In genomic region chr3:63707731-63708130, GRCh38 we compare ENCODE assay signal across 27 cellular contexts. TPM values are rescaled to one million over a fixed set of nuclear protein-coding genes. Genes with fewer than 3 reads are reported as not detected.
DNase-seq lines count a peak whose midpoint lies in the region; ATAC-seq, FAIRE-seq and TF ChIP-seq lines count a peak whose summit lies in the region.
"Had no signal": no experiment of that assay in that cellular context is flagged by ENCODE, and none has a peak within 500 bp of the region (broad histone marks: within the 10 kb centered on the region; RNA-seq: fewer than 3 reads in every experiment).

No MANE protein-coding gene starts in this region.

- CTCF ChIA-PET in HepG2 (lab: Yijun Ruan, JAX; ENCODE audit: low intra/inter-chr PET ratio, low total read pairs) = no interaction called here

- H3K4me1 Mint-ChIP-seq in neural progenitor cell = no peaks in the 10 kb centered on the region
- no peaks in the 10 kb centered on the region for H3K4me1 Mint-ChIP-seq in stimulated activated naive CD8-positive, alpha-beta T cell treated with anti-CD3 and anti-CD28 coated beads, Interleukin-15, amount 100 ng/mL, for 72 hours
- H3K4me1 Mint-ChIP-seq: CD4-positive, alpha-beta memory T cell; GM23338; H9 had no signal

- H3K27ac ChIP-seq in liver (ENCODE audit: low read depth in 1 of 2, low read length in 2 of 2) = no peak overlapping the region
- H3K27ac ChIP-seq in HepG2 (ENCODE audit: extremely low read length, insufficient read depth, low read length) = no peak overlapping the region
- no peak overlapping the region for H3K27ac ChIP-seq in neural progenitor cell
- peak overlapping the region; percentile 61 for H3K27ac ChIP-seq in subcutaneous abdominal adipose tissue (ENCODE audit: low read depth, low read length)
- H3K27ac ChIP-seq: A549 had no signal

- peaks cover 2% of the 10 kb centered on the region for H3K27me3 Mint-ChIP-seq in neural progenitor cell (ENCODE audit: insufficient read depth, low read depth)
- no peaks in the 10 kb centered on the region for H3K27me3 Mint-ChIP-seq in stimulated activated naive CD8-positive, alpha-beta T cell treated with anti-CD3 and anti-CD28 coated beads, Interleukin-15, amount 100 ng/mL, for 72 hours

- H3F3A ChIP-seq in neural progenitor cell (ENCODE audit: low read depth) = no peaks in the 10 kb centered on the region

- POLR2A ChIA-PET in HepG2 (lab: Yijun Ruan, JAX) = no interaction called here

- no peaks in the 10 kb centered on the region for H3K36me3 Mint-ChIP-seq in neural progenitor cell
- H3K36me3 Mint-ChIP-seq: CD4-positive, alpha-beta memory T cell had no signal

- intact Hi-C loops in HepG2 (cut with micrococcal nuclease; ENCODE audit: unreplicated experiment) = no loop called here

- no peak overlapping the region for H3K4me3 Mint-ChIP-seq in neural progenitor cell
- H3K4me3 Mint-ChIP-seq in stimulated activated naive CD8-positive, alpha-beta T cell treated with anti-CD3 and anti-CD28 coated beads, Interleukin-15, amount 100 ng/mL, for 72 hours = no peak overlapping the region
- H3K4me3 Mint-ChIP-seq: CD4-positive, alpha-beta memory T cell; GM23338; H9 had no signal

- ATAC-seq in HepG2 = no peak
- ATAC-seq in stimulated activated naive CD8-positive, alpha-beta T cell treated with anti-CD3 and anti-CD28 coated beads, Interleukin-15, amount 100 ng/mL, for 72 hours = no peak
- ATAC-seq: A549, GM23338, HCT116 had no signal

- no peak for FAIRE-seq in HepG2 (lab: Jason Lieb, UNC)
- FAIRE-seq: A549, GM12891, GM18507 had no signal

- no peak overlapping the region for H2AFZ ChIP-seq in HepG2 (ENCODE audit: low read length)
- H2AFZ ChIP-seq in neural progenitor cell (replicated peaks) = peak overlapping the region; percentile 57

- H3K9me3 Mint-ChIP-seq in neural progenitor cell = no peaks in the 10 kb centered on the region
- H3K9me3 Mint-ChIP-seq in stimulated activated naive CD8-positive, alpha-beta T cell treated with anti-CD3 and anti-CD28 coated beads, Interleukin-15, amount 100 ng/mL, for 72 hours = no peaks in the 10 kb centered on the region
- H3K9me3 Mint-ChIP-seq: GM23338, H9 had no signal

- no peak overlapping the region for H3K27ac Mint-ChIP-seq in neural progenitor cell
- no peak overlapping the region for H3K27ac Mint-ChIP-seq in stimulated activated naive CD8-positive, alpha-beta T cell treated with anti-CD3 and anti-CD28 coated beads, Interleukin-15, amount 100 ng/mL, for 72 hours
- H3K27ac Mint-ChIP-seq: CD4-positive, alpha-beta memory T cell; GM23338; H9 had no signal

- DNase-seq in HepG2 (ENCODE audit: low spot score) (no peak), adipocyte (ENCODE audit: low read depth) (no peak), neural progenitor cell (ENCODE audit: low spot score) (no peak), T-helper 1 cell (no peak)
- no peak for DNase-seq in activated effector memory CD4-positive, alpha-beta T cell treated with Interleukin-2 at 50 U/mL for 16 hours
- no peak for DNase-seq in stimulated activated naive CD8-positive, alpha-beta T cell treated with anti-CD3 and anti-CD28 coated beads, Interleukin-15, amount 100 ng/mL, for 72 hours
- DNase-seq: 8988T; ACHN; C1 segment of cervical spinal cord; Calu3; CD4-positive, alpha-beta memory T cell; COR-L47; DMS53; DMS79 treated with DMSO at 0.1 percent for 48 hours; GF-D8; H9 had no signal

- H3K27me3 ChIP-seq in liver (ENCODE audit: control insufficient read depth in 4 of 4, insufficient read depth in 4 of 4, low read length in 3 of 4) (no peaks in the 10 kb centered on the region), HepG2 (ENCODE audit: control insufficient read depth in 1 of 2, insufficient read depth in 2 of 2, low read length in 2 of 2) (no peaks in the 10 kb centered on the region), adipocyte (replicated peaks; ENCODE audit: control insufficient read depth, insufficient read depth, low read length) (no peaks in the 10 kb centered on the region), neural progenitor cell (no peaks in the 10 kb centered on the region), subcutaneous abdominal adipose tissue (ENCODE audit: control insufficient read depth in 5 of 5, insufficient read depth in 4 of 5, low read length in 5 of 5) (no peaks in the 10 kb centered on the region)

- TF ChIP-seq CTCF in liver (IDR thresholded peaks at IDR 0.05; ENCODE audit: low read depth, low read length, missing input control) (no peak), HepG2 (CRISPR knock-in tag; IDR thresholded peaks at IDR 0.05) (no peak), neural progenitor cell (IDR thresholded peaks at IDR 0.05) (no peak)

- TF ChIP-seq EP300 in HepG2 (IDR thresholded peaks at IDR 0.05; ENCODE audit: low read depth in 2 of 2, low read length in 2 of 2) (no peak), HepG2 (CRISPR knock-in tag; IDR thresholded peaks at IDR 0.05; ENCODE audit: borderline replicate concordance) (no peak)

- H3K9ac ChIP-seq in liver (ENCODE audit: low read depth in 1 of 2, low read length in 2 of 2) = no peak overlapping the region
- no peak overlapping the region for H3K9ac ChIP-seq in HepG2 (ENCODE audit: insufficient read depth, low read depth, low read length)
- H3K9ac ChIP-seq in adipocyte (ENCODE audit: low read length) = peak overlapping the region; percentile 69
- H3K9ac ChIP-seq in neural progenitor cell = no peak overlapping the region
- H3K9ac ChIP-seq in subcutaneous abdominal adipose tissue (ENCODE audit: low read length in 5 of 5) = no peak overlapping the region

- H4K20me1 ChIP-seq in HepG2 (ENCODE audit: insufficient read depth, low read length) (no peaks in the 10 kb centered on the region), neural progenitor cell (ENCODE audit: low read depth) (no peaks in the 10 kb centered on the region)

- in situ Hi-C loops in HepG2 (cut with HindIII; ENCODE audit: extremely low pct_ligation_motif_present, low pct_unique_long_range_greater_than_20kb) = no loop called here

- H3K9me3 ChIP-seq in liver (ENCODE audit: control insufficient read depth in 4 of 4, low read length in 3 of 4) (no peaks in the 10 kb centered on the region), HepG2 (ENCODE audit: low read length) (no peaks in the 10 kb centered on the region), adipocyte (ENCODE audit: control insufficient read depth, low read length) (no peaks in the 10 kb centered on the region), neural progenitor cell (ENCODE audit: low read depth) (no peaks in the 10 kb centered on the region), subcutaneous abdominal adipose tissue (ENCODE audit: control insufficient read depth in 5 of 5, low read length in 5 of 5) (no peaks in the 10 kb centered on the region)
- H3K9me3 ChIP-seq: A549 had no signal

- H3K4me1 ChIP-seq in liver (ENCODE audit: control insufficient read depth in 4 of 4, insufficient read depth in 4 of 4, low read length in 3 of 4) (no peaks in the 10 kb centered on the region), HepG2 (ENCODE audit: insufficient read depth, low read length) (no peaks in the 10 kb centered on the region), adipocyte (ENCODE audit: control insufficient read depth, insufficient read depth, low read length) (peaks cover 59% of the 10 kb centered on the region), neural progenitor cell (no peaks in the 10 kb centered on the region), subcutaneous abdominal adipose tissue (ENCODE audit: control insufficient read depth in 5 of 5, insufficient read depth in 5 of 5, low read length in 5 of 5) (peaks cover 2 to 39% (median 30%) of the 10 kb centered on the region in 5 donors)
- H3K4me1 ChIP-seq: A549 had no signal

- H3K4me2 ChIP-seq in HepG2 (ENCODE audit: low read depth, low read length) = no peak overlapping the region
- no peak overlapping the region for H3K4me2 ChIP-seq in neural progenitor cell
- H3K4me2 ChIP-seq: A549, GM23338 had no signal

- BruUV-seq in HepG2 (replicated peaks; lab: Mats Ljungman, UMichigan) = no TSS peak

- WGBS in liver = 76% methylated on average over 1 of the region's 1 CpG
- WGBS in HepG2 (ENCODE audit: low lambda C conversion rate) = 40% methylated on average over 1 of the region's 1 CpG

- TF ChIP-seq POLR2A in HepG2 (IDR thresholded peaks at IDR 0.05; ENCODE audit: insufficient read depth in 1 of 2, low read depth in 2 of 2, low read length in 2 of 2) = no peak

- H3K36me3 ChIP-seq in liver (ENCODE audit: control insufficient read depth in 4 of 4, insufficient read depth in 3 of 4, low read depth in 1 of 4, low read length in 3 of 4) (no peaks in the 10 kb centered on the region), HepG2 (replicated peaks in 1 of 2; ENCODE audit: control insufficient read depth in 1 of 2, insufficient read depth in 2 of 2, low read length in 2 of 2) (no peaks in the 10 kb centered on the region), adipocyte (ENCODE audit: control insufficient read depth, insufficient read depth, low read length, severe bottlenecking) (no peaks in the 10 kb centered on the region), neural progenitor cell (no peaks in the 10 kb centered on the region), subcutaneous abdominal adipose tissue (ENCODE audit: control insufficient read depth in 5 of 5, insufficient read depth in 5 of 5, low read length in 5 of 5) (no peaks in the 10 kb centered on the region)

- no peak for TF ChIP-seq RAD21 in liver (IDR thresholded peaks at IDR 0.05)
- TF ChIP-seq RAD21 in HepG2 (CRISPR knock-in tag; IDR thresholded peaks at IDR 0.05) = no peak

- no peaks in the 10 kb centered on the region for H3K79me2 ChIP-seq in HepG2 (ENCODE audit: insufficient read depth, low read length)
- no peaks in the 10 kb centered on the region for H3K79me2 ChIP-seq in neural progenitor cell (ENCODE audit: low read depth)

- H3K4me3 ChIP-seq in liver (ENCODE audit: low read depth in 1 of 3, low read length in 3 of 3) = no peak overlapping the region
- H3K4me3 ChIP-seq in HepG2 (replicated peaks in 1 of 3; ENCODE audit: insufficient read depth in 1 of 3, low read depth in 2 of 3, low read length in 3 of 3) = no peak overlapping the region
- H3K4me3 ChIP-seq in adipocyte (ENCODE audit: low read length) = peak overlapping the region; percentile 30
- H3K4me3 ChIP-seq in neural progenitor cell = no peak overlapping the region
- H3K4me3 ChIP-seq in subcutaneous abdominal adipose tissue (ENCODE audit: low read depth in 1 of 5, low read length in 5 of 5) = no peak overlapping the region
- H3K4me3 ChIP-seq: A549, GM23338 had no signal

RNA-seq across cellular contexts. Expression of gene SNTN, which starts 55.3 kb away (rescaled TPM):
- not detected for total RNA-seq in liver
- polyA plus RNA-seq in liver = not detected
- total RNA-seq in HepG2 (2016; rRNA removed; fragmentation: Illumina TruSeq; extraction: Trizol) = not detected in 2 replicates
- total RNA-seq in HepG2 (2016; cell fraction: cytosol; rRNA removed; fragmentation: Illumina TruSeq; extraction: Trizol; ENCODE audit: low read depth) = not detected in 2 replicates
- not detected in 2 replicates for total RNA-seq in HepG2 (2016; cell fraction: insoluble cytoplasmic fraction; rRNA removed; fragmentation: Illumina TruSeq; extraction: Trizol)
- not detected in 2 replicates for total RNA-seq in HepG2 (2016; cell fraction: membrane; rRNA removed; fragmentation: Illumina TruSeq; extraction: Trizol)
- total RNA-seq in HepG2 (2016; cell fraction: nucleus; rRNA removed; fragmentation: Illumina TruSeq; extraction: Trizol) = not detected in 2 replicates
- polyA plus RNA-seq in HepG2 (2011; rRNA removed) = not detected in 2 replicates
- not detected in 2 replicates for polyA plus RNA-seq in HepG2 (2011; cell fraction: cytosol; rRNA removed)
- polyA plus RNA-seq in HepG2 (2011; cell fraction: nucleus; rRNA removed) = not detected in 2 replicates
- polyA plus RNA-seq in HepG2 (2012) = not detected in 2 replicates
- not detected in 2 replicates for polyA plus RNA-seq in HepG2 (2016; cell fraction: cytosol; fragmentation: Illumina TruSeq; extraction: Trizol; ENCODE audit: low read depth)
- not detected in 2 replicates for polyA plus RNA-seq in HepG2 (2016; cell fraction: insoluble cytoplasmic fraction; fragmentation: Illumina TruSeq; extraction: Trizol; ENCODE audit: low read depth)
- polyA plus RNA-seq in HepG2 (2016; cell fraction: membrane; fragmentation: Illumina TruSeq; extraction: Trizol; ENCODE audit: low read depth) = not detected in 2 replicates
- not detected in 2 replicates for polyA plus RNA-seq in HepG2 (2016; cell fraction: nucleus; fragmentation: Illumina TruSeq; extraction: Trizol; ENCODE audit: insufficient read depth, low read depth)
- polyA minus RNA-seq in HepG2 (2011; rRNA and poly(A)+ RNA removed; ENCODE audit: low replicate concordance) = not detected in 2 replicates
- polyA minus RNA-seq in HepG2 (2011; cell fraction: cytosol; rRNA and poly(A)+ RNA removed) = not detected in 2 replicates
- not detected in 2 replicates for polyA minus RNA-seq in HepG2 (2011; cell fraction: nucleus; rRNA and poly(A)+ RNA removed)
- 0.65 TPM in 1 of 2 replicates, not detected in the other for total RNA-seq in neural progenitor cell (ENCODE audit: low replicate concordance)
- total RNA-seq: Calu3; CD4-positive, alpha-beta memory T cell; Daoy; G401; GM23338; H4; H9 had no signal
- polyA plus RNA-seq: A549; BJ; CD4-positive, alpha-beta memory T cell had no signal
